ENCODE assay signal across 9 cellular contexts in genomic region chr20:47336013-47336754, GRCh38. TPM values are rescaled to one million over a fixed set of nuclear protein-coding genes. Genes with fewer than 3 reads are reported as not detected.
A peak's percentile ranks its signal among the peaks of the same experiment; 100 is the strongest.
DNase-seq lines count a peak whose midpoint lies in the region; ATAC-seq, FAIRE-seq and TF ChIP-seq lines count a peak whose summit lies in the region.
"Had no signal": no experiment of that assay in that cellular context is flagged by ENCODE, and none has a peak within 500 bp of the region (broad histone marks: within the 10 kb centered on the region; RNA-seq: fewer than 3 reads in every experiment).

No MANE protein-coding gene starts in this region.

- no peak for TF ChIP-seq POLR2A in endothelial cell of umbilical vein (IDR thresholded peaks at IDR 0.05; ENCODE audit: low read depth, low read length)
- peak in 1 of 2 donors; percentile 17 for TF ChIP-seq POLR2A in thyroid gland (IDR thresholded peaks at IDR 0.05)

- 89 to 92% methylated on average over 19 of the region's 19 CpGs for WGBS in thyroid gland, 2 donors

- H3K27me3 ChIP-seq in endothelial cell of umbilical vein (ENCODE audit: control insufficient read depth in 2 of 2, insufficient read depth in 2 of 2, low read length in 2 of 2), result no peaks in the 10 kb centered on the region
- no peaks in the 10 kb centered on the region for H3K27me3 ChIP-seq in thyroid gland
- H3K27me3 ChIP-seq in PC-3 (ENCODE audit: low read length), result no peaks in the 10 kb centered on the region

- no peaks in the 10 kb centered on the region for H4K20me1 ChIP-seq in endothelial cell of umbilical vein (replicated peaks; ENCODE audit: control insufficient read depth, extremely low read depth, insufficient read depth, low read length)
- no peaks in the 10 kb centered on the region for H4K20me1 ChIP-seq in PC-3 (ENCODE audit: low read length)

- H3K9ac ChIP-seq in endothelial cell of umbilical vein (replicated peaks; ENCODE audit: extremely low read depth, insufficient read depth, low read length) (no peak overlapping the region), PC-3 (ENCODE audit: low read length) (no peak overlapping the region)

- TF ChIP-seq CTCF in endothelial cell of umbilical vein (IDR thresholded peaks at IDR 0.05; ENCODE audit: extremely low read depth in 1 of 2, insufficient read depth in 1 of 2, low read depth in 1 of 2, low read length in 2 of 2) (no peak), thyroid gland (IDR thresholded peaks at IDR 0.05) (no peak), PC-3 (conservative IDR thresholded peaks at IDR 0.05; ENCODE audit: low read depth, low read length) (no peak)

- intact Hi-C loops in endothelial cell of umbilical vein (cut with micrococcal nuclease) (no loop called here), thyroid gland (cut with DNase I) (no loop called here), PC-3 (cut with micrococcal nuclease) (no loop called here)

- CTCF ChIA-PET in endothelial cell of umbilical vein (lab: Charles Lee), result interaction anchor here (1.0 to 3.1 kb wide), 6 partner anchors 17 to 48 kb away, joined by 3 to 20 read pairs (median 4); no protein-coding TSS in a partner anchor
- CTCF ChIA-PET in PC-3 (lab: Charles Lee), result no interaction called here

- no peaks in the 10 kb centered on the region for H3K9me2 ChIP-seq in PC-3 (replicated peaks; ENCODE audit: low read length)

- H3K9me3 ChIP-seq in endothelial cell of umbilical vein (replicated peaks; ENCODE audit: control insufficient read depth, insufficient read depth, low read length) (no peaks in the 10 kb centered on the region), thyroid gland (no peaks in the 10 kb centered on the region), PC-3 (ENCODE audit: low read length) (no peaks in the 10 kb centered on the region)

- no peak overlapping the region for H3K4me2 ChIP-seq in endothelial cell of umbilical vein (ENCODE audit: insufficient read depth, low read length)
- H3K4me2 ChIP-seq in PC-3 (ENCODE audit: low read length), result no peak overlapping the region

- ATAC-seq in GM21717 (IDR thresholded peaks at IDR 0.05; ENCODE audit: unreplicated experiment) (no peak), GM21619 (IDR thresholded peaks at IDR 0.05; ENCODE audit: unreplicated experiment) (no peak), PC-3 (no peak)

- no peaks in the 10 kb centered on the region for H3F3A ChIP-seq in PC-3 (ENCODE audit: low read length, unreplicated experiment)

- DNase-seq in NCI-H446 (lab: John Stamatoyannopoulos, UW) (peak; percentile 26 to 70), endothelial cell of umbilical vein (ENCODE audit: low read depth, low spot score) (no peak), middle frontal gyrus (ENCODE audit: extremely low spot score, low spot score) (peak; percentile 71), thyroid gland (no peak), NCI-H510A (lab: John Stamatoyannopoulos, UW) (no peak), PC-3 (no peak)
- DNase-seq: NCI-H1048 had no signal

- H3K27ac ChIP-seq in endothelial cell of umbilical vein (ENCODE audit: insufficient read depth, low read depth, low read length) (peak overlapping the region; percentile 56), thyroid gland (peak overlapping the region; percentile 4 to 69 (median 51)), PC-3 (ENCODE audit: low read length) (no peak overlapping the region)

- H3K4me3 ChIP-seq in endothelial cell of umbilical vein (replicated peaks in 1 of 3; ENCODE audit: insufficient read depth in 1 of 3, low read depth in 1 of 3, low read length in 3 of 3), result no peak overlapping the region
- H3K4me3 ChIP-seq in thyroid gland (replicated peaks in 1 of 3), result no peak overlapping the region
- H3K4me3 ChIP-seq in PC-3 (ENCODE audit: low read length), result no peak overlapping the region

- no peaks in the 10 kb centered on the region for H3K9me1 ChIP-seq in endothelial cell of umbilical vein (replicated peaks; ENCODE audit: control insufficient read depth, extremely low read depth, insufficient read depth, low read length)

- no TSS peak for BruUV-seq in endothelial cell of umbilical vein (replicated peaks; lab: Mats Ljungman, UMichigan)
- BruUV-seq in PC-3 (replicated peaks; lab: Mats Ljungman, UMichigan), result no TSS peak

- no peak overlapping the region for H2AFZ ChIP-seq in endothelial cell of umbilical vein (ENCODE audit: low read depth, low read length)
- H2AFZ ChIP-seq in PC-3 (ENCODE audit: low read length), result no peak overlapping the region

- POLR2A ChIA-PET in endothelial cell of umbilical vein (lab: Charles Lee), result interaction anchor here (1.4 kb wide), 1 partner anchor 20 kb away, joined by 3 read pairs; the partner anchor contains the start of gene ZMYND8
- POLR2A ChIA-PET in PC-3 (lab: Charles Lee; ENCODE audit: unreplicated experiment), result no interaction called here

- dilution Hi-C loops in endothelial cell of umbilical vein (cut with MboI; ENCODE audit: extremely low pct_ligation_motif_present, low sequenced_read_pairs), result loop anchor here (10.0 kb wide), 1 partner anchor 61 kb away; no protein-coding TSS in a partner anchor

- H3K36me3 ChIP-seq in endothelial cell of umbilical vein (ENCODE audit: control insufficient read depth in 2 of 2, extremely low read depth in 1 of 2, insufficient read depth in 2 of 2, low read length in 2 of 2) (peaks cover 8 to 10% of the 10 kb centered on the region in 2 experiments), thyroid gland (no peaks in the 10 kb centered on the region), PC-3 (ENCODE audit: low read depth, low read length) (no peaks in the 10 kb centered on the region)

- FAIRE-seq in endothelial cell of umbilical vein (lab: Jason Lieb, UNC), result no peak

- H3K4me1 ChIP-seq in endothelial cell of umbilical vein (ENCODE audit: control insufficient read depth, extremely low read depth, insufficient read depth, low read length), result peaks cover 47% of the 10 kb centered on the region
- H3K4me1 ChIP-seq in thyroid gland, result peaks cover 0 to 28% of the 10 kb centered on the region in 2 donors
- peaks cover 37% of the 10 kb centered on the region for H3K4me1 ChIP-seq in PC-3 (ENCODE audit: insufficient read depth, low read length)

- H3K79me2 ChIP-seq in endothelial cell of umbilical vein (ENCODE audit: control insufficient read depth, insufficient read depth, low read length), result peaks cover 68% of the 10 kb centered on the region
- H3K79me2 ChIP-seq in PC-3 (ENCODE audit: low read length), result peaks cover 58% of the 10 kb centered on the region

TF ChIP-seq in endothelial cell of umbilical vein, 7 proteins besides CTCF, POLR2A, EP300 and RAD21:
- TF ChIP-seq EZH2 (IDR thresholded peaks at IDR 0.05; ENCODE audit: borderline replicate concordance, low read depth, low read length, severe bottlenecking), result no peak
- no peak for TF ChIP-seq GATA2 (IDR thresholded peaks at IDR 0.05; ENCODE audit: insufficient read depth, insufficient read length, low read depth, low read length)
- no peak for TF ChIP-seq JUN (IDR thresholded peaks at IDR 0.05; ENCODE audit: borderline replicate concordance, insufficient read depth, insufficient read length, low read depth)
- no peak for TF ChIP-seq FOS (IDR thresholded peaks at IDR 0.05; ENCODE audit: borderline replicate concordance, insufficient read depth, low read length)
- TF ChIP-seq POLR2AphosphoS5 (IDR thresholded peaks at IDR 0.05; ENCODE audit: insufficient read depth, low read depth, low read length), result no peak
- TF ChIP-seq MYC (IDR thresholded peaks at IDR 0.05; ENCODE audit: low read depth, low read length), result no peak
- TF ChIP-seq MAX (IDR thresholded peaks at IDR 0.05; ENCODE audit: insufficient read depth, insufficient read length), result no peak

RNA-seq across cellular contexts. Expression of gene ZMYND8, which starts 20.3 kb away (rescaled TPM):
- total RNA-seq in endothelial cell of umbilical vein, result 75.2 and 76.3 TPM in 2 replicates
- 26.4 and 30.6 TPM in 2 replicates for polyA plus RNA-seq in endothelial cell of umbilical vein
- 31.6 and 33.3 TPM in 2 replicates for polyA plus RNA-seq in endothelial cell of umbilical vein (2011; cell fraction: cytosol; rRNA removed)
- polyA plus RNA-seq in endothelial cell of umbilical vein (2011; cell fraction: nucleus; rRNA removed), result 107 and 122 TPM in 2 replicates
- polyA plus RNA-seq in endothelial cell of umbilical vein (2012), result 55.4 and 56.4 TPM in 2 replicates
- polyA minus RNA-seq in endothelial cell of umbilical vein, result 47.8 and 61.9 TPM in 2 replicates
- 6.9 TPM for polyA minus RNA-seq in endothelial cell of umbilical vein (2011; cell fraction: cytosol; rRNA and poly(A)+ RNA removed)
- 82.0 and 106 TPM in 2 replicates for polyA minus RNA-seq in endothelial cell of umbilical vein (2011; cell fraction: nucleus; rRNA and poly(A)+ RNA removed)
- 10 to 100 TPM; 29.7 to 42.4 (median 30.9) TPM for total RNA-seq in thyroid gland
- total RNA-seq in PC-3 (2014; rRNA removed), result 11.6 and 12.8 TPM in 2 replicates

Comparison
In these comparisons a context has a peak if more than half of its experiments do, and no peak if none do; other contexts are left out.
1. DNase-seq: peak in NCI-H446 (2 of 2) and middle frontal gyrus (single experiment); none in endothelial cell of umbilical vein (single experiment), thyroid gland (0 of 2), NCI-H510A (single experiment) and PC-3 (single experiment).